In genomic region chr11:10898763-10899541, GRCh38 we compare ENCODE assay signal across 10 cellular contexts. TPM values are rescaled to one million over a fixed set of nuclear protein-coding genes. Genes with fewer than 3 reads are reported as not detected.
DNase-seq lines count a peak whose midpoint lies in the region; ATAC-seq, FAIRE-seq and TF ChIP-seq lines count a peak whose summit lies in the region.
"Had no signal": no experiment of that assay in that cellular context is flagged by ENCODE, and none has a peak within 500 bp of the region (broad histone marks: within the 10 kb centered on the region; RNA-seq: fewer than 3 reads in every experiment).

No MANE protein-coding gene starts in this region.

- TF ChIP-seq CTCF in choroid plexus epithelial cell (conservative IDR thresholded peaks at IDR 0.05; ENCODE audit: low read depth, low read length) (no peak), GM10266 (IDR thresholded peaks at IDR 0.05; ENCODE audit: control insufficient read depth, insufficient read depth, low read depth, missing control alignments) (no peak), nephron progenitor cell (IDR thresholded peaks at IDR 0.05) (no peak)

- peaks cover 34% of the 10 kb centered on the region for H3K4me1 Mint-ChIP-seq in stimulated activated naive CD8-positive, alpha-beta T cell treated with anti-CD3 and anti-CD28 coated beads, Interleukin-15, Interleukin-2, amounts not matched to agents 100 ng/mL and 50 ng/mL, for 24 hours (ENCODE audit: low read depth)
- H3K4me1 Mint-ChIP-seq in nephron progenitor cell: peaks cover 35% of the 10 kb centered on the region

- no peaks in the 10 kb centered on the region for H3K36me3 Mint-ChIP-seq in stimulated activated naive CD8-positive, alpha-beta T cell treated with anti-CD3 and anti-CD28 coated beads, Interleukin-15, Interleukin-2, amounts not matched to agents 100 ng/mL and 50 ng/mL, for 24 hours (ENCODE audit: low read depth)
- H3K36me3 Mint-ChIP-seq in nephron progenitor cell (ENCODE audit: low read depth): no peaks in the 10 kb centered on the region

- H3K9me3 Mint-ChIP-seq in stimulated activated naive CD8-positive, alpha-beta T cell treated with anti-CD3 and anti-CD28 coated beads, Interleukin-15, Interleukin-2, amounts not matched to agents 100 ng/mL and 50 ng/mL, for 24 hours: no peaks in the 10 kb centered on the region
- peaks cover 3% of the 10 kb centered on the region for H3K9me3 Mint-ChIP-seq in nephron progenitor cell

- H3K27me3 ChIP-seq in muscle layer of duodenum (ENCODE audit: low read depth, low read length): no peaks in the 10 kb centered on the region
- H3K27me3 ChIP-seq: right lobe of liver had no signal

- H3K4me3 Mint-ChIP-seq in stimulated activated naive CD8-positive, alpha-beta T cell treated with anti-CD3 and anti-CD28 coated beads, Interleukin-15, Interleukin-2, amounts not matched to agents 100 ng/mL and 50 ng/mL, for 24 hours: no peak overlapping the region
- H3K4me3 Mint-ChIP-seq in nephron progenitor cell: no peak overlapping the region

- DNase-seq in stimulated activated naive CD8-positive, alpha-beta T cell treated with anti-CD3 and anti-CD28 coated beads, Interleukin-15, Interleukin-2, amounts not matched to agents 100 U/mL and 50 U/mL, for 24 hours: no peak
- DNase-seq in choroid plexus epithelial cell (ENCODE audit: low read depth) (peak; percentile 79), GM10266 (ENCODE audit: extremely low spot score) (no peak), frontal cortex (ENCODE audit: low spot score in 2 of 2) (no peak), nephron progenitor cell (no peak)
- DNase-seq: NCI-H524 treated with DMSO at 0.1 percent for 48 hours, right lobe of liver had no signal

- H3K36me3 ChIP-seq in muscle layer of duodenum (ENCODE audit: control insufficient read depth in 1 of 2, insufficient read depth in 2 of 2, low read length in 2 of 2): peaks cover 0 to 10% of the 10 kb centered on the region in 2 donors
- H3K36me3 ChIP-seq: right lobe of liver had no signal

- no peak for FAIRE-seq in frontal cortex (lab: Jason Lieb, UNC)

- no peak overlapping the region for H3K4me3 ChIP-seq in choroid plexus epithelial cell (ENCODE audit: low read depth, low read length)
- peak overlapping the region in 1 of 2 donors; percentile 29 for H3K4me3 ChIP-seq in muscle layer of duodenum (ENCODE audit: low read depth in 1 of 2, low read length in 2 of 2)
- H3K4me3 ChIP-seq: right lobe of liver had no signal

- peaks cover 24% of the 10 kb centered on the region in 2 donors for H3K4me1 ChIP-seq in muscle layer of duodenum (ENCODE audit: control insufficient read depth in 1 of 2, insufficient read depth in 2 of 2, low read length in 2 of 2)
- H3K4me1 ChIP-seq: right lobe of liver had no signal

- H3K9me3 ChIP-seq in muscle layer of duodenum (ENCODE audit: control insufficient read depth in 1 of 2, low read length in 2 of 2): no peaks in the 10 kb centered on the region
- H3K9me3 ChIP-seq: right lobe of liver had no signal

- H3K27ac ChIP-seq in muscle layer of duodenum (ENCODE audit: low read length): peak overlapping the region; percentile 97

- H3K27me3 Mint-ChIP-seq in stimulated activated naive CD8-positive, alpha-beta T cell treated with anti-CD3 and anti-CD28 coated beads, Interleukin-15, Interleukin-2, amounts not matched to agents 100 ng/mL and 50 ng/mL, for 24 hours: no peaks in the 10 kb centered on the region
- H3K27me3 Mint-ChIP-seq in nephron progenitor cell (ENCODE audit: low read depth, poor library complexity): peaks cover 8% of the 10 kb centered on the region

- no peak for ATAC-seq in stimulated activated naive CD8-positive, alpha-beta T cell treated with anti-CD3 and anti-CD28 coated beads, Interleukin-15, Interleukin-2, amounts not matched to agents 100 U/mL and 50 U/mL, for 24 hours
- ATAC-seq in GM19023 (IDR thresholded peaks at IDR 0.05; ENCODE audit: unreplicated experiment): no peak

- H3K27ac Mint-ChIP-seq in stimulated activated naive CD8-positive, alpha-beta T cell treated with anti-CD3 and anti-CD28 coated beads, Interleukin-15, Interleukin-2, amounts not matched to agents 100 ng/mL and 50 ng/mL, for 24 hours: peak overlapping the region; percentile 78
- H3K27ac Mint-ChIP-seq in nephron progenitor cell: no peak overlapping the region

RNA-seq across cellular contexts. Expression of gene ZBED5, which starts 41.1 kb away (rescaled TPM):
- total RNA-seq in frontal cortex: 67.7 TPM
